In the genomic region with DNA sequence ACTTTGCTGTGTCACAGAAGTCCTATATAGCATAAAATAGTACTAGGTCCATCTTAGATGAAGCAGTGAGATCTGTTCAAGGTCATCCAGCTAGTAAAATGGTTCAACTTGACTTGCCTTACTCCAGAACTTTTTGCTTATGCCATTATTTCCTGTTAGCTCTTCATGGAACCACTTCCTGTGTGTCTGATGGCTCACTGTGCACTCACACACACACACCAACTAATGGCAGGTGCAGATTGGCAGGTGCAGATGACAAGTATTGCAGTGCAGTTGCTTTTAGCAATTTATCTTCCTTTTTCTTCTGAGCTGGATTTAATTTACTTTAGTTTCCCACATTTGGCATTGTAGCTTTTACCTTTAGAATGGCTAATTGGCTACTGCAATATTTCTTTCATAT, we compare ENCODE assay signal across 21 cellular contexts. TPM values are rescaled to one million over a fixed set of nuclear protein-coding genes. Genes with fewer than 3 reads are reported as not detected.
A peak's percentile ranks its signal among the peaks of the same experiment; 100 is the strongest.
DNase-seq lines count a peak whose midpoint lies in the region; ATAC-seq, FAIRE-seq and TF ChIP-seq lines count a peak whose summit lies in the region.
"Had no signal": no experiment of that assay in that cellular context is flagged by ENCODE, and none has a peak within 500 bp of the region (broad histone marks: within the 10 kb centered on the region; RNA-seq: fewer than 3 reads in every experiment).

No MANE protein-coding gene starts in this region.

- H3K9me3 ChIP-seq in MM.1S (replicated peaks; ENCODE audit: insufficient read depth, low read length) (no peaks in the 10 kb centered on the region), stomach (no peaks in the 10 kb centered on the region)

- TF ChIP-seq CTCF in MM.1S (IDR thresholded peaks at IDR 0.05; ENCODE audit: low read length) (no peak), stomach (IDR thresholded peaks at IDR 0.05) (no peak)

- H3K4me2 ChIP-seq in MM.1S (ENCODE audit: low read depth, low read length) = no peak overlapping the region; the same call in 1 of the 2 replicates
- H3K4me2 ChIP-seq: PC-9 had no signal

- H3K27ac Mint-ChIP-seq in stimulated activated memory B cell treated with anti-CD40 and anti-IgM and Interleukin-4, amounts not matched to agents 10 μg/mL and 1 μg/mL and 100 μg/mL, for 72 hours = no peak overlapping the region
- H3K27ac Mint-ChIP-seq: CD8-positive, alpha-beta memory T cell; HFFc6; T-helper 17 cell had no signal

- no peaks in the 10 kb centered on the region for H3K4me1 Mint-ChIP-seq in stimulated activated memory B cell treated with anti-CD40 and anti-IgM and Interleukin-4, amounts not matched to agents 10 μg/mL and 1 μg/mL and 100 μg/mL, for 72 hours
- H3K4me1 Mint-ChIP-seq: CD8-positive, alpha-beta memory T cell; T-helper 17 cell had no signal

- no peaks in the 10 kb centered on the region for H4K20me1 ChIP-seq in MM.1S (ENCODE audit: insufficient read depth, low read length)

- H3K27me3 ChIP-seq in MM.1S (replicated peaks; ENCODE audit: insufficient read depth, low read length) (no peaks in the 10 kb centered on the region), stomach (peaks cover 0 to 5% (median 0%) of the 10 kb centered on the region in 3 donors)

- H3K4me1 ChIP-seq in MM.1S (ENCODE audit: low read length) (peaks cover 47% of the 10 kb centered on the region), stomach (no peaks in the 10 kb centered on the region)

- DNase-seq in NCI-H2107 treated with DMSO at 0.1 percent for 48 hours (lab: John Stamatoyannopoulos, UW; ENCODE audit: unreplicated experiment) (peak; percentile 28), NCI-H2107 (lab: John Stamatoyannopoulos, UW) (no peak), MM.1S (peak; percentile 38), RKO (ENCODE audit: low spot score) (peak; percentile 14), urothelium cell line (ENCODE audit: low spot score) (no peak), stomach (no peak)
- DNase-seq: 8988T; C1 segment of cervical spinal cord; CD8-positive, alpha-beta memory T cell; H7; HFFc6; KG1; NCI-H226; NCI-H82; PC-9; T-helper 17 cell had no signal

- H2AFZ ChIP-seq in MM.1S (ENCODE audit: low read length) = peak overlapping the region; percentile 48; the same call in 1 of the 2 replicates
- H2AFZ ChIP-seq: PC-9 had no signal

- H3K36me3 ChIP-seq in MM.1S (replicated peaks; ENCODE audit: insufficient read depth, low read length) (no peaks in the 10 kb centered on the region), stomach (no peaks in the 10 kb centered on the region)

- H3K79me2 ChIP-seq in MM.1S (ENCODE audit: low read length) = no peaks in the 10 kb centered on the region

- H3K9me2 ChIP-seq in MM.1S (replicated peaks; ENCODE audit: insufficient read depth, low read length) = no peaks in the 10 kb centered on the region

- H3K4me3 ChIP-seq in MM.1S (ENCODE audit: low read length) = no peak overlapping the region
- H3K4me3 ChIP-seq in stomach = no peak overlapping the region
- H3K4me3 ChIP-seq: PC-9 had no signal

- no peak overlapping the region for H3K4me3 Mint-ChIP-seq in stimulated activated memory B cell treated with anti-CD40 and anti-IgM and Interleukin-4, amounts not matched to agents 10 μg/mL and 1 μg/mL and 100 μg/mL, for 72 hours
- H3K4me3 Mint-ChIP-seq: CD8-positive, alpha-beta memory T cell; HFFc6; T-helper 17 cell had no signal

- H3K9ac ChIP-seq in MM.1S (ENCODE audit: low read length) = no peak overlapping the region

- intact Hi-C loops in stomach (cut with DNase I; ENCODE audit: low total_unique reads) = no loop called here

- FAIRE-seq in urothelium cell line (lab: Jason Lieb, UNC) = peak; percentile 56
- FAIRE-seq: G401.6, HepG2 had no signal

- no peak overlapping the region; the same call in 1 of the 2 replicates for H3K27ac ChIP-seq in MM.1S (ENCODE audit: low read length)
- no peak overlapping the region for H3K27ac ChIP-seq in stomach
- H3K27ac ChIP-seq: PC-9 had no signal

- no peaks in the 10 kb centered on the region for H3K9me3 Mint-ChIP-seq in stimulated activated memory B cell treated with anti-CD40 and anti-IgM and Interleukin-4, amounts not matched to agents 10 μg/mL and 1 μg/mL and 100 μg/mL, for 72 hours
- H3K9me3 Mint-ChIP-seq: HFFc6 had no signal

- peaks cover 7% of the 10 kb centered on the region for H3K27me3 Mint-ChIP-seq in stimulated activated memory B cell treated with anti-CD40 and anti-IgM and Interleukin-4, amounts not matched to agents 10 μg/mL and 1 μg/mL and 100 μg/mL, for 72 hours

- TF ChIP-seq POLR2A in stomach (IDR thresholded peaks at IDR 0.05) = no peak

- 0 out of 2 replicates have a peak, but pooled peaks cover 9% of the 10 kb centered on the region for H3F3A ChIP-seq in MM.1S (ENCODE audit: insufficient read depth, low read length)

- no peaks in the 10 kb centered on the region for H3K36me3 Mint-ChIP-seq in stimulated activated memory B cell treated with anti-CD40 and anti-IgM and Interleukin-4, amounts not matched to agents 10 μg/mL and 1 μg/mL and 100 μg/mL, for 72 hours
- H3K36me3 Mint-ChIP-seq: CD8-positive, alpha-beta memory T cell had no signal

- no peak for TF ChIP-seq EP300 in stomach (IDR thresholded peaks at IDR 0.05)

- no peak for ATAC-seq in stimulated activated memory B cell treated with anti-CD40 and anti-IgM and Interleukin-4, amounts not matched to agents 10 μg/mL and 1 μg/mL and 100 μg/mL, for 72 hours
- no peak for ATAC-seq in HG02852 (IDR thresholded peaks at IDR 0.05; ENCODE audit: unreplicated experiment)
- ATAC-seq: HepG2, T-helper 17 cell had no signal

RNA-seq across cellular contexts. Expression of gene GOLGA8S, which starts 29.8 kb away (rescaled TPM):
- under 1 TPM in 2 of 5 donors, not detected in 3; 0.45 to 0.58 TPM for total RNA-seq in stomach
- under 1 TPM in 1 of 3 donors, not detected in 2; 0.08 TPM for polyA plus RNA-seq in stomach
- total RNA-seq: H7, SK-MEL-5 had no signal
- polyA plus RNA-seq: CD8-positive, alpha-beta memory T cell had no signal

RNA-seq across cellular contexts. Expression of gene GOLGA6L26, which starts 50.4 kb away (rescaled TPM):
- not detected for total RNA-seq in stomach
- polyA plus RNA-seq in stomach = not detected
- total RNA-seq: CD8-positive, alpha-beta memory T cell; H7; HepG2; HFFc6; PC-9; SK-MEL-5; T-helper 17 cell had no signal
- polyA plus RNA-seq: CD8-positive, alpha-beta memory T cell; HepG2 had no signal

Comparison
In these comparisons a context has a peak if more than half of its experiments do, and no peak if none do; other contexts are left out.
1. DNase-seq: peak in NCI-H2107 treated with DMSO at 0.1 percent for 48 hours (single experiment), MM.1S (single experiment) and RKO (single experiment); none in NCI-H2107 (single experiment), urothelium cell line (single experiment) and stomach (single experiment).